Comparison of ENCODE assay signal across 11 cellular contexts in the genomic region with DNA sequence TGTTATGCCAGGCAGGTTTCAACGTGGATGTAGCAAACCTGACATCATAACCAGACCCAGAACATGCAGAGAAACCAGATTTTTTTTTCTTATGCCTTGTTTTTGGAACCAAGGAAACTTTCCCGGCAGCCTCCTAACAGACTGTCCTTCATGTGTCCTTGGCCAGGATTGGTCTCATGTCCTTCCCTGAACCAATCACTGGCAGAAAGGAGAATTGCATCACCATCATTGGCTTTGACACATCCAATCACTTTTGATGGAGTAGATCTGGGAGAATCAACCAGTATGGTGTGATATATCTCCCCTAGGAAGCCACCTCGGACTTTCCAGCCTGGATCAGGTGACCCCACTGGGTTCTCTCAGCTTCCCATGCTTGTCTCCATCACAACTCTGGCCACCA. TPM values are rescaled to one million over a fixed set of nuclear protein-coding genes. Genes with fewer than 3 reads are reported as not detected.
"Had no signal": no experiment of that assay in that cellular context is flagged by ENCODE, and none has a peak within 500 bp of the region (broad histone marks: within the 10 kb centered on the region; RNA-seq: fewer than 3 reads in every experiment).

No MANE protein-coding gene starts in this region.

- H3K36me3 ChIP-seq: HAP-1 had no signal

- ATAC-seq: GM23338, HCT116 had no signal

- H3K9ac ChIP-seq: GM23248 had no signal

- H3K4me2 ChIP-seq: GM23338 had no signal

- DNase-seq: GM23248, GOT3, H7, H9, HCEC 1CT, HFFc6 had no signal

- H3K9me3 ChIP-seq: HAP-1 had no signal

- H3K4me3 ChIP-seq: GM23248, GM23338, HAP-1 had no signal

- H2AFZ ChIP-seq: GM23248, GM23338 had no signal

- H3K27ac ChIP-seq: GM23248 had no signal

- FAIRE-seq: H1, H54 had no signal

- H3K4me1 ChIP-seq: HAP-1 had no signal

RNA-seq across cellular contexts. Expression of gene WSCD2, which starts 25.6 kb away (rescaled TPM):
- total RNA-seq: GM23248, HFFc6 had no signal
- polyA plus RNA-seq: GM23248 had no signal
